In genomic region chr4:141132689-141133145, GRCh38 we compare ENCODE assay signal across 8 cellular contexts. TPM values are rescaled to one million over a fixed set of nuclear protein-coding genes. Genes with fewer than 3 reads are reported as not detected.
DNase-seq lines count a peak whose midpoint lies in the region; ATAC-seq and TF ChIP-seq lines count a peak whose summit lies in the region.

No MANE protein-coding gene starts in this region.

- H3K36me3 ChIP-seq in HUES48 (ENCODE audit: control insufficient read depth, insufficient read depth, low read length) = no peaks in the 10 kb centered on the region
- H3K36me3 ChIP-seq in brain microvascular endothelial cell (replicated peaks) = no peaks in the 10 kb centered on the region
- no peaks in the 10 kb centered on the region for H3K36me3 ChIP-seq in spleen

- H3K27me3 Mint-ChIP-seq in CD14-positive monocyte (ENCODE audit: low read depth in 3 of 3) = peaks cover 51 to 87% (median 62%) of the 10 kb centered on the region in 3 donors

- WGBS in spleen, 5 donors = 0 to 2% (median 0%) methylated on average over 23 to 43 of the region's 43 CpGs

- peaks cover 18% of the 10 kb centered on the region for H3K4me1 Mint-ChIP-seq in CD14-positive monocyte

- no peak for TF ChIP-seq POLR2A in spleen (IDR thresholded peaks at IDR 0.05)

- no peak for TF ChIP-seq CTCF in CD14-positive monocyte (IDR thresholded peaks at IDR 0.05)
- TF ChIP-seq CTCF in brain microvascular endothelial cell (IDR thresholded peaks at IDR 0.05; ENCODE audit: low read depth, low read length, missing control alignments) = no peak
- no peak for TF ChIP-seq CTCF in spleen (IDR thresholded peaks at IDR 0.05 in 8 of 11, conservative IDR thresholded peaks at IDR 0.05 in 3 of 11)

- H3K27ac Mint-ChIP-seq in CD14-positive monocyte = no peak overlapping the region

- H3K9me3 ChIP-seq in HUES48 (ENCODE audit: control insufficient read depth, insufficient read depth, low read length) = no peaks in the 10 kb centered on the region
- H3K9me3 ChIP-seq in spleen = no peaks in the 10 kb centered on the region

- in situ Hi-C loops in brain microvascular endothelial cell (cut with HindIII; ENCODE audit: low pct_ligation_motif_present, low sequenced_read_pairs) = loop anchor here (25.0 kb wide), 1 partner anchor 245 kb away; no protein-coding TSS in a partner anchor

- peaks cover 0 to 7% (median 3%) of the 10 kb centered on the region in 7 donors for H3K9me3 Mint-ChIP-seq in CD14-positive monocyte

- ATAC-seq in GM19438 (IDR thresholded peaks at IDR 0.05; ENCODE audit: low read depth, unreplicated experiment) (peak; percentile 37), GM18520 (IDR thresholded peaks at IDR 0.05; ENCODE audit: unreplicated experiment) (no peak)

- peak overlapping the region; percentile 93 for H3K4me3 ChIP-seq in HUES48 (ENCODE audit: low read depth, low read length)
- peak overlapping the region; percentile 77 for H3K4me3 ChIP-seq in brain microvascular endothelial cell (ENCODE audit: low read depth, low read length)
- peak overlapping the region; percentile 52 to 81 (median 69) for H3K4me3 ChIP-seq in spleen

- DNase-seq in CD14-positive monocyte (ENCODE audit: low spot score) = no peak
- DNase-seq in brain microvascular endothelial cell = peak; percentile 16
- DNase-seq in iPS-NIHi7 (ENCODE audit: extremely low spot score) = peak; percentile 66
- DNase-seq in spleen = peak; percentile 76
- no peak for DNase-seq in retina

- intact Hi-C loops in CD14-positive monocyte (cut with micrococcal nuclease) = no loop called here
- intact Hi-C loops in spleen (cut with DNase I; ENCODE audit: low total_unique reads) = no loop called here

- H3K4me1 ChIP-seq in HUES48 (ENCODE audit: control insufficient read depth, insufficient read depth, low read length) (peaks cover 17% of the 10 kb centered on the region), spleen (peaks cover 0 to 35% (median 22%) of the 10 kb centered on the region in 6 donors)

- H3K27me3 ChIP-seq in HUES48 (ENCODE audit: control insufficient read depth, insufficient read depth, low read length) (peaks cover 24% of the 10 kb centered on the region), brain microvascular endothelial cell (replicated peaks) (peaks cover 2% of the 10 kb centered on the region), spleen (replicated peaks in 1 of 7) (peaks cover 0 to 62% (median 33%) of the 10 kb centered on the region in 7 donors)

- peaks cover 0 to 2% of the 10 kb centered on the region in 2 donors for H3K36me3 Mint-ChIP-seq in CD14-positive monocyte

- H3K27ac ChIP-seq in HUES48 (ENCODE audit: low read depth, low read length) = no peak overlapping the region
- H3K27ac ChIP-seq in brain microvascular endothelial cell = no peak overlapping the region
- peak overlapping the region; percentile 43 to 87 (median 78) for H3K27ac ChIP-seq in spleen

- H3K4me3 Mint-ChIP-seq in CD14-positive monocyte = peak overlapping the region; percentile 82 to 97

- H3K9ac ChIP-seq in HUES48 (ENCODE audit: low read depth, low read length) = peak overlapping the region; percentile 60; the same call in 1 of the 2 replicates

RNA-seq across cellular contexts. Expression of gene RNF150, which starts 0.6 kb away (rescaled TPM):
- polyA plus RNA-seq in CD14-positive monocyte (under 1 TPM in 1 of 2 donors, not detected in 1; 0.21 TPM), spleen (1 to 10 TPM; 1.2 to 1.9 (median 1.4) TPM)
- 10 to 100 TPM; 15.6 to 42.1 (median 32.0) TPM for total RNA-seq in spleen

Comparison
In these comparisons a context has a peak if more than half of its experiments do, and no peak if none do; other contexts are left out.
1. DNase-seq: peak in brain microvascular endothelial cell (single experiment), iPS-NIHi7 (single experiment) and spleen (single experiment); none in CD14-positive monocyte (single experiment) and retina (single experiment).
2. H3K27ac ChIP-seq: peak in spleen (8 of 8); none in HUES48 (single experiment) and brain microvascular endothelial cell (single experiment).
3. Peak in every context shown above with its lines, with median percentiles within 50 percentile points of each other: H3K4me3 ChIP-seq.